Comparison of ENCODE assay signal across 17 cellular contexts in genomic region chr20:32344835-32345506, GRCh38. TPM values are rescaled to one million over a fixed set of nuclear protein-coding genes. Genes with fewer than 3 reads are reported as not detected.
DNase-seq lines count a peak whose midpoint lies in the region; ATAC-seq, FAIRE-seq and TF ChIP-seq lines count a peak whose summit lies in the region.
"Had no signal": no experiment of that assay in that cellular context is flagged by ENCODE, and none has a peak within 500 bp of the region (broad histone marks: within the 10 kb centered on the region; RNA-seq: fewer than 3 reads in every experiment).

No MANE protein-coding gene starts in this region.

- TF ChIP-seq EP300 in A549 (IDR thresholded peaks at IDR 0.05) = no peak

- H3K36me3 ChIP-seq in Panc1 (ENCODE audit: control insufficient read depth, insufficient read depth, low read length) = no peaks in the 10 kb centered on the region
- no peaks in the 10 kb centered on the region for H3K36me3 ChIP-seq in prostate gland
- H3K36me3 ChIP-seq: spleen had no signal

- no peak for TF ChIP-seq CTCF in A549 (IDR thresholded peaks at IDR 0.05)
- TF ChIP-seq CTCF in Panc1 (IDR thresholded peaks at IDR 0.05) = no peak
- TF ChIP-seq CTCF in prostate gland (IDR thresholded peaks at IDR 0.05) = no peak

- DNase-seq in A549 (ENCODE audit: low read depth in 1 of 2, low spot score in 1 of 2) (no peak), HEK293T (ENCODE audit: extremely low spot score) (no peak), Panc1 (ENCODE audit: low read depth, low spot score) (no peak), iPS-NIHi7 (ENCODE audit: extremely low spot score) (peak; percentile 47), GM03348 (ENCODE audit: low spot score) (no peak), prostate gland (ENCODE audit: low spot score) (no peak), D341Med (ENCODE audit: low spot score) (no peak)
- DNase-seq: activated CD4-positive, alpha-beta T cell treated with anti-CD3 and anti-CD28 coated beads for 4 hours; activated naive CD8-positive, alpha-beta T cell treated with anti-CD3 and anti-CD28 coated beads for 36 hours; activated T-cell treated with anti-CD3 and anti-CD28 coated beads for 4 hours; Calu3; NK-92 treated with Interleukin-12 subunit alpha and Interleukin-12 subunit beta, amount 100 ng/mL, for 24 hours; spleen had no signal

- no peak for TF ChIP-seq RAD21 in A549 (conservative IDR thresholded peaks at IDR 0.05 in 1 of 2, IDR thresholded peaks at IDR 0.05 in 1 of 2)

- H3K4me3 ChIP-seq in A549 (no peak overlapping the region), Panc1 (ENCODE audit: low read depth in 2 of 2, low read length in 2 of 2) (no peak overlapping the region), prostate gland (no peak overlapping the region)
- H3K4me3 ChIP-seq: spleen had no signal

- TF ChIP-seq POLR2A in A549 (IDR thresholded peaks at IDR 0.05; ENCODE audit: low read length) = no peak
- no peak for TF ChIP-seq POLR2A in prostate gland (IDR thresholded peaks at IDR 0.05)

- POLR2A ChIA-PET in A549 (lab: Yijun Ruan, JAX) (interaction anchor here (1.2 kb wide), 1 partner anchor 13 kb away, joined by 3 read pairs; the partner anchor contains the start of gene ASXL1), HEK293T (lab: Yijun Ruan, JAX) (interaction anchor here (1.4 kb wide), 1 partner anchor 13 kb away, joined by 7 read pairs; the partner anchor contains the start of gene ASXL1), Panc1 (lab: Charles Lee) (no interaction called here)

- peak overlapping the region; percentile 27 for H3K4me2 ChIP-seq in A549

- peaks cover 18% of the 10 kb centered on the region for H3K4me1 ChIP-seq in A549
- H3K4me1 ChIP-seq in Panc1 (ENCODE audit: control insufficient read depth, insufficient read depth, low read length) = peaks cover 18% of the 10 kb centered on the region
- H3K4me1 ChIP-seq in prostate gland (replicated peaks) = peaks cover 5% of the 10 kb centered on the region

- 22% methylated on average over 7 of the region's 7 CpGs for WGBS in A549 (ENCODE audit: missing lambda C conversion rate)
- 29% methylated on average over 7 of the region's 7 CpGs for WGBS in prostate gland

- BruUV-seq in Panc1 (replicated peaks; lab: Mats Ljungman, UMichigan) = no TSS peak

- FAIRE-seq in A549 (lab: Jason Lieb, UNC) = no peak
- FAIRE-seq: bronchial epithelial cell, GM19239 had no signal

- H3K27ac ChIP-seq in A549 (peak overlapping the region in 1 of 2 experiments; percentile 27; a peak in 1 of 6 replicates), Panc1 (ENCODE audit: low read length) (peak overlapping the region; percentile 20), prostate gland (no peak overlapping the region)
- H3K27ac ChIP-seq: spleen had no signal

- ATAC-seq in A549 (peak in 1 of 2 experiments; percentile 67; a peak in 3 of 6 replicates), Panc1 (peak; percentile 72), HG02623 (IDR thresholded peaks at IDR 0.05; ENCODE audit: unreplicated experiment) (no peak)
- ATAC-seq: stimulated activated memory B cell treated with anti-CD40 and anti-IgM and Interleukin-4, amounts not matched to agents 10 μg/mL and 1 μg/mL and 100 μg/mL, for 72 hours had no signal

- H3K9me3 ChIP-seq in A549 = no peaks in the 10 kb centered on the region
- no peaks in the 10 kb centered on the region for H3K9me3 ChIP-seq in Panc1 (ENCODE audit: control insufficient read depth, insufficient read depth, low read depth, low read length)
- no peaks in the 10 kb centered on the region for H3K9me3 ChIP-seq in prostate gland
- H3K9me3 ChIP-seq: spleen had no signal

- CTCF ChIA-PET in A549 (lab: Yijun Ruan, JAX) (interaction anchor here (0.8 to 1.1 kb wide), 3 partner anchors 8 to 11 kb away, joined by 3 to 7 read pairs (median 5); no protein-coding TSS in a partner anchor), HEK293T (lab: Yijun Ruan, JAX) (no interaction called here), Panc1 (lab: Charles Lee) (interaction anchor here (0.5 kb wide), 1 partner anchor 137 kb away, joined by 4 read pairs; no protein-coding TSS in a partner anchor)

- intact Hi-C loops in Panc1 (cut with micrococcal nuclease; ENCODE audit: unreplicated experiment) = no loop called here
- intact Hi-C loops in prostate gland (cut with DNase I) = no loop called here

- no peaks in the 10 kb centered on the region for H3K27me3 ChIP-seq in Panc1 (ENCODE audit: control insufficient read depth, insufficient read depth, low read length)
- H3K27me3 ChIP-seq in prostate gland (replicated peaks; ENCODE audit: insufficient read depth) = no peaks in the 10 kb centered on the region
- H3K27me3 ChIP-seq: spleen had no signal

- in situ Hi-C loops in Panc1 (cut with HindIII; ENCODE audit: low pct_unique_long_range_greater_than_20kb, low sequenced_read_pairs) = no loop called here

TF ChIP-seq in A549, 52 proteins besides CTCF, POLR2A, EP300 and RAD21:
- TF ChIP-seq MAX (IDR thresholded peaks at IDR 0.05) = peak; percentile 70
- TF ChIP-seq PBX3 (IDR thresholded peaks at IDR 0.05) = no peak
- peak; percentile 60; the same call in 1 of the 2 replicates for TF ChIP-seq E2F6 (IDR thresholded peaks at IDR 0.05; ENCODE audit: borderline replicate concordance, low read depth)

TF ChIP-seq in HEK293T, 16 proteins besides CTCF, POLR2A, EP300 and RAD21:
- TF ChIP-seq L3MBTL2 (conservative IDR thresholded peaks at IDR 0.05) = peak; percentile 70
- TF ChIP-seq ELF4 (IDR thresholded peaks at IDR 0.05) = no peak

RNA-seq across cellular contexts. Expression of gene ASXL1, which starts 13.2 kb away (rescaled TPM):
- polyA plus RNA-seq in A549 (2011; rRNA removed) (36.0 and 41.8 TPM in 2 replicates), A549 (2017; fragmentation: RNase III; extraction: RNeasy Plus Mini Kit Qiagen cat#74134 plus additional on column Dnase treatment) (35.7 to 40.3 TPM (median 40.1 TPM) in 3 replicates)
- 23.7 and 26.2 TPM in 2 replicates for polyA plus RNA-seq in A549 (2012; cell fraction: cytosol; rRNA removed)
- polyA plus RNA-seq in A549 (2012; cell fraction: nucleus; rRNA removed) = 99.3 and 131 TPM in 2 replicates
- polyA minus RNA-seq in A549 (2011; rRNA and poly(A)+ RNA removed) = 69.6 and 72.3 TPM in 2 replicates
- total RNA-seq in Panc1 (2021; ENCODE audit: unreplicated experiment) (205 TPM), prostate gland (100 to 1,000 TPM in 1 of 2 donors, 10 to 100 TPM in 1; 30.4 to 106 TPM)
- 79.0 TPM for polyA plus RNA-seq in Panc1 (2012; ENCODE audit: insufficient read length)
